In genomic region chr2:20164061-20164733, GRCh38 we compare ENCODE assay signal across 12 cellular contexts.
DNase-seq lines count a peak whose midpoint lies in the region; ATAC-seq, FAIRE-seq and TF ChIP-seq lines count a peak whose summit lies in the region.
"Had no signal": no experiment of that assay in that cellular context is flagged by ENCODE, and none has a peak within 500 bp of the region (broad histone marks: within the 10 kb centered on the region; RNA-seq: fewer than 3 reads in every experiment).

No MANE protein-coding gene starts in this region.

- H3K4me2 ChIP-seq in K562 (ENCODE audit: insufficient read depth, low read length), result no peak overlapping the region

- no peak for TF ChIP-seq CTCF in K562 (IDR thresholded peaks at IDR 0.05 in 2 of 3, conservative IDR thresholded peaks at IDR 0.05 in 1 of 3; ENCODE audit: insufficient read depth in 2 of 3, low read depth in 1 of 3, low read length in 3 of 3)
- no peak for TF ChIP-seq CTCF in suprapubic skin (IDR thresholded peaks at IDR 0.05)

- H3K4me3 ChIP-seq in K562 (no peak overlapping the region), suprapubic skin (no peak overlapping the region)
- H3K4me3 ChIP-seq: Peyer's patch had no signal

- H3K9me3 ChIP-seq in K562 (replicated peaks; ENCODE audit: control insufficient read depth, insufficient read depth, low read depth, low read length), result no peaks in the 10 kb centered on the region; the same call in 1 of the 2 replicates
- H3K9me3 ChIP-seq in suprapubic skin, result no peaks in the 10 kb centered on the region
- H3K9me3 ChIP-seq: Peyer's patch had no signal

- H3K9ac ChIP-seq in K562 (ENCODE audit: insufficient read depth in 1 of 2, low read depth in 2 of 2, low read length in 2 of 2), result peak overlapping the region in 1 of 2 experiments; percentile 36; a peak in 1 of 4 replicates

- no peaks in the 10 kb centered on the region for H3K79me2 ChIP-seq in K562 (ENCODE audit: control insufficient read depth, insufficient read depth, low read length)

- TF ChIP-seq EP300 in K562 (IDR thresholded peaks at IDR 0.05; ENCODE audit: low read length), result no peak
- no peak for TF ChIP-seq EP300 in suprapubic skin (IDR thresholded peaks at IDR 0.05)

- peak; percentile 19 for FAIRE-seq in K562 (lab: Jason Lieb, UNC)

- H3K36me3 ChIP-seq in K562 (ENCODE audit: control insufficient read depth, insufficient read depth, low read length), result no peaks in the 10 kb centered on the region
- no peaks in the 10 kb centered on the region for H3K36me3 ChIP-seq in suprapubic skin
- H3K36me3 ChIP-seq: Peyer's patch had no signal

- no peak overlapping the region; the same call in 2 of the 3 replicates for H3K27ac ChIP-seq in K562 (ENCODE audit: extremely low read depth, low read depth, low read length)
- H3K27ac ChIP-seq in suprapubic skin, result no peak overlapping the region
- H3K27ac ChIP-seq: Peyer's patch had no signal

- peak; percentile 68 for ATAC-seq in K562
- ATAC-seq in GM21447 (IDR thresholded peaks at IDR 0.05; ENCODE audit: unreplicated experiment), result no peak

- no peak for TF ChIP-seq RAD21 in K562 (CRISPR knock-in tag; conservative IDR thresholded peaks at IDR 0.05 in 1 of 2, IDR thresholded peaks at IDR 0.05 in 1 of 2)

- TF ChIP-seq POLR2A in K562 (conservative IDR thresholded peaks at IDR 0.05) (no peak), suprapubic skin (IDR thresholded peaks at IDR 0.05) (no peak)

- intact Hi-C loops in K562 (cut with micrococcal nuclease), result no loop called here

- peaks cover 6% of the 10 kb centered on the region for H3K9me1 ChIP-seq in K562 (ENCODE audit: control insufficient read depth, insufficient read depth, low read length)

- WGBS in K562 (ENCODE audit: insufficient coverage, low coverage, missing lambda C conversion rate), result 3% methylated on average over 9 of the region's 10 CpGs
- 71% methylated on average over 7 of the region's 10 CpGs for WGBS in suprapubic skin

- H3K27me3 ChIP-seq in K562 (ENCODE audit: control insufficient read depth in 2 of 2, insufficient read depth in 2 of 2, low read length in 2 of 2) (peaks cover 6 to 38% of the 10 kb centered on the region in 2 experiments; a peak in 4 of 5 replicates), suprapubic skin (no peaks in the 10 kb centered on the region)
- H3K27me3 ChIP-seq: Peyer's patch had no signal

- DNase-seq in activated CD8-positive, alpha-beta memory T cell treated with anti-CD3 and anti-CD28 coated beads, Interleukin-2, amount 50 U/mL, for 48 hours, result peak; percentile 33
- DNase-seq in activated CD8-positive, alpha-beta memory T cell treated with anti-CD3 and anti-CD28 coated beads for 24 hours, result no peak
- peak; percentile 5 for DNase-seq in NCI-H1092 treated with DMSO at 0.1 percent for 48 hours (lab: John Stamatoyannopoulos, UW)
- DNase-seq in K562 (ENCODE audit: extremely low read depth in 1 of 4, low spot score in 3 of 4), result no peak
- DNase-seq in suprapubic skin (ENCODE audit: low spot score in 2 of 2), result peak; percentile 36 to 65
- no peak for DNase-seq in ureter (ENCODE audit: low spot score)
- DNase-seq in activated effector memory CD4-positive, alpha-beta T cell treated with Interleukin-2 at 50 U/mL for 16 hours, result no peak
- DNase-seq: activated CD4-positive, CD25-positive, alpha-beta regulatory T cell; activated naive CD4-positive, alpha-beta T cell; Peyer's patch; stimulated activated CD4-positive, alpha-beta T cell treated with anti-CD3 and anti-CD28 coated beads, Interleukin-1b, Interleukin-23, amount 100 ng/mL, for 48 hours had no signal

- CTCF ChIA-PET in K562 (lab: Yijun Ruan, JAX; ENCODE audit: low intra/inter-chr PET ratio), result interaction anchor here (0.6 kb wide), 1 partner anchor 70 kb away, joined by 3 read pairs; no protein-coding TSS in a partner anchor

- no peak overlapping the region for H2AFZ ChIP-seq in K562 (ENCODE audit: low read depth, low read length)

- in situ Hi-C loops in K562 (cut with MboI), result no loop called here

- POLR2A ChIA-PET in K562 (lab: Yijun Ruan, JAX), result interaction anchor here (1.9 kb wide), 1 partner anchor 11 kb away, joined by 4 read pairs; no protein-coding TSS in a partner anchor

- BruUV-seq in K562 (replicated peaks; lab: Mats Ljungman, UMichigan), result no TSS peak

- H3K4me1 ChIP-seq in K562 (replicated peaks in 1 of 2; ENCODE audit: control insufficient read depth in 2 of 2, insufficient read depth in 2 of 2, low read length in 2 of 2) (peaks cover 0 to 7% of the 10 kb centered on the region in 2 experiments; a peak in 3 of 5 replicates), suprapubic skin (peaks cover 7% of the 10 kb centered on the region)
- H3K4me1 ChIP-seq: Peyer's patch had no signal

- no peaks in the 10 kb centered on the region; the same call in none of the 2 replicates for H4K20me1 ChIP-seq in K562 (replicated peaks; ENCODE audit: control insufficient read depth, insufficient read depth, low read length)

TF ChIP-seq in K562, 482 proteins besides CTCF, POLR2A, EP300 and RAD21:
- 0 out of 2 replicates have a peak, but pooled peaks have one; percentile 11 for TF ChIP-seq ZBTB1 (CRISPR knock-in tag; IDR thresholded peaks at IDR 0.05; ENCODE audit: borderline replicate concordance, low read depth)
- TF ChIP-seq ZNF766 (CRISPR knock-in tag; conservative IDR thresholded peaks at IDR 0.05), result peak; percentile 76
- no peak for TF ChIP-seq ZNF740 (CRISPR knock-in tag; IDR thresholded peaks at IDR 0.05)
- TF ChIP-seq ZNF740 (tag; IDR thresholded peaks at IDR 0.05), result no peak

Comparison
In these comparisons a context has a peak if more than half of its experiments do, and no peak if none do; other contexts are left out.
1. DNase-seq: peak in activated CD8-positive, alpha-beta memory T cell treated with anti-CD3 and anti-CD28 coated beads, Interleukin-2, amount 50 U/mL, for 48 hours (single experiment), NCI-H1092 treated with DMSO at 0.1 percent for 48 hours (single experiment) and suprapubic skin (2 of 2); none in activated CD8-positive, alpha-beta memory T cell treated with anti-CD3 and anti-CD28 coated beads for 24 hours (single experiment), K562 (0 of 4), ureter (single experiment) and activated effector memory CD4-positive, alpha-beta T cell treated with Interleukin-2 at 50 U/mL for 16 hours (single experiment).